ENCODE assay signal across 21 cellular contexts in genomic region chr17:77580531-77580930, GRCh38.
"Had no signal": no experiment of that assay in that cellular context is flagged by ENCODE, and none has a peak within 500 bp of the region (broad histone marks: within the 10 kb centered on the region; RNA-seq: fewer than 3 reads in every experiment).

No MANE protein-coding gene starts in this region.

- H3K36me3 ChIP-seq: brain microvascular endothelial cell, colonic mucosa, esophagus squamous epithelium, gastrocnemius medialis had no signal

- H3K9me3 Mint-ChIP-seq: activated naive CD4-positive, alpha-beta T cell treated with anti-CD3 and anti-CD28 coated beads for 36 hours; activated T-helper 2 cell treated with anti-CD3 and anti-CD28 coated beads, Interferon-gamma antibody, Interleukin-2, Interleukin-4, amounts not matched to agents 10 μg/mL and 5 μg/mL and 100 μg/mL, durations not matched to agents 14 hours and 24 hours and 36 hours had no signal

- H3K27ac Mint-ChIP-seq: activated naive CD4-positive, alpha-beta T cell treated with anti-CD3 and anti-CD28 coated beads for 36 hours; activated T-helper 2 cell treated with anti-CD3 and anti-CD28 coated beads, Interferon-gamma antibody, Interleukin-2, Interleukin-4, amounts not matched to agents 10 μg/mL and 5 μg/mL and 100 μg/mL, durations not matched to agents 14 hours and 24 hours and 36 hours; memory B cell; nephron progenitor cell; WTC11 had no signal

- H3K4me3 Mint-ChIP-seq: activated naive CD4-positive, alpha-beta T cell treated with anti-CD3 and anti-CD28 coated beads for 36 hours; activated T-cell treated with anti-CD3 and anti-CD28 coated beads, Interleukin-2, amount 50 U/mL, for 4 hours; memory B cell; nephron progenitor cell; WTC11 had no signal

- H3K27me3 ChIP-seq: brain microvascular endothelial cell, colonic mucosa, gastrocnemius medialis had no signal

- H3K27ac ChIP-seq: brain microvascular endothelial cell, colonic mucosa, esophagus squamous epithelium, gastrocnemius medialis had no signal

- H3K4me3 ChIP-seq: colonic mucosa, esophagus squamous epithelium, gastrocnemius medialis, mucosa of descending colon had no signal

- H3K36me3 Mint-ChIP-seq: WTC11 had no signal

- H3K4me1 ChIP-seq: colonic mucosa, esophagus squamous epithelium, gastrocnemius medialis had no signal

- H3K9me3 ChIP-seq: colonic mucosa, gastrocnemius medialis, mucosa of descending colon had no signal

- DNase-seq: activated CD8-positive, alpha-beta memory T cell treated with anti-CD3 and anti-CD28 coated beads for 24 hours; activated CD8-positive, alpha-beta memory T cell treated with anti-CD3 and anti-CD28 coated beads, Interleukin-2, amount 50 U/mL, for 48 hours; activated naive CD4-positive, alpha-beta T cell treated with anti-CD3 and anti-CD28 coated beads for 36 hours; activated T-cell treated with anti-CD3 and anti-CD28 coated beads, Interleukin-2, amount 50 U/mL, for 4 hours; anterior cingulate cortex; brain microvascular endothelial cell; central memory CD4-positive, alpha-beta T cell; colonic mucosa; esophagus squamous epithelium; gastrocnemius medialis; hippocampal formation; left ventricle myocardium superior; nephron progenitor cell; nucleus accumbens; stimulated activated CD4-positive, alpha-beta T cell treated with anti-CD3 and anti-CD28 coated beads, Interleukin-4, amount 100 ng/mL, for 24 hours; stimulated activated naive CD4-positive, alpha-beta T cell treated with Interleukin-2 at 50 U/mL for 16 hours; T1000 had no signal

- ATAC-seq: activated T-cell treated with anti-CD3 and anti-CD28 coated beads, Interleukin-2, amount 50 U/mL, for 4 hours; gastrocnemius medialis; left ventricle myocardium superior; mucosa of descending colon; WTC11 had no signal

- H3K4me1 Mint-ChIP-seq: nephron progenitor cell, WTC11 had no signal
